Comparison of ENCODE assay signal across 18 cellular contexts in genomic region chr15:93801206-93801605, GRCh38.
A peak's percentile ranks its signal among the peaks of the same experiment; 100 is the strongest.
DNase-seq lines count a peak whose midpoint lies in the region; TF ChIP-seq lines count a peak whose summit lies in the region.
"Had no signal": no experiment of that assay in that cellular context is flagged by ENCODE, and none has a peak within 500 bp of the region (broad histone marks: within the 10 kb centered on the region; RNA-seq: fewer than 3 reads in every experiment).

No MANE protein-coding gene starts in this region.

- no peaks in the 10 kb centered on the region for H3K27me3 ChIP-seq in MG63
- H3K27me3 ChIP-seq: BE2C; BLaER1 treated with 17β-estradiol and CSF1 and Interleukin-3, amounts not matched to agents 10 nM and 100 nM had no signal

- H3K36me3 ChIP-seq in MG63: no peaks in the 10 kb centered on the region
- H3K36me3 ChIP-seq: BE2C; BLaER1 treated with 17β-estradiol and CSF1 and Interleukin-3, amounts not matched to agents 10 nM and 100 nM had no signal

- no peaks in the 10 kb centered on the region for H3K4me1 Mint-ChIP-seq in Calu3 (ENCODE audit: low read depth, unreplicated experiment)
- H3K4me1 Mint-ChIP-seq: CD8-positive, alpha-beta memory T cell had no signal

- no peak for TF ChIP-seq CTCF in epithelial cell of esophagus (IDR thresholded peaks at IDR 0.05; ENCODE audit: insufficient read depth, low read depth, low read length, missing control alignments)
- TF ChIP-seq CTCF in Calu3 (IDR thresholded peaks at IDR 0.05; ENCODE audit: unreplicated experiment): no peak

- BruUV-seq in Calu3 (replicated peaks; lab: Mats Ljungman, UMichigan): no TSS peak

- no peak overlapping the region for H3K27ac Mint-ChIP-seq in Calu3 (ENCODE audit: unreplicated experiment)
- H3K27ac Mint-ChIP-seq: CD14-positive monocyte; CD4-positive, alpha-beta T cell; GM23338 had no signal

- no peak overlapping the region for H3K4me3 Mint-ChIP-seq in Calu3 (ENCODE audit: low read depth, unreplicated experiment)
- H3K4me3 Mint-ChIP-seq: CD14-positive monocyte; CD4-positive, alpha-beta T cell; CD8-positive, alpha-beta memory T cell; GM23338; H9 had no signal

- DNase-seq in AG08395 (ENCODE audit: low spot score) (peak; percentile 4), MG63 (peak; percentile 11), epithelial cell of esophagus (ENCODE audit: low read depth) (peak; percentile 39), kidney tubule cell (ENCODE audit: low spot score) (peak; percentile 6), NCI-H2081 treated with DMSO at 0.1 percent for 48 hours (lab: John Stamatoyannopoulos, UW) (no peak), cerebellar cortex (ENCODE audit: low spot score) (no peak), Calu3 (no peak), LoVo (ENCODE audit: low spot score) (no peak)
- DNase-seq: AML-193; BE2C; CD4-positive, alpha-beta T cell; CD8-positive, alpha-beta memory T cell; DMS79 treated with DMSO at 0.1 percent for 48 hours; GF-D8 had no signal

- no peaks in the 10 kb centered on the region for H3K9me3 ChIP-seq in MG63
- H3K9me3 ChIP-seq: BE2C; BLaER1 treated with 17β-estradiol and CSF1 and Interleukin-3, amounts not matched to agents 10 nM and 100 nM had no signal

- no peaks in the 10 kb centered on the region for H3K27me3 Mint-ChIP-seq in Calu3 (ENCODE audit: unreplicated experiment)

- H3K4me3 ChIP-seq in MG63: no peak overlapping the region
- H3K4me3 ChIP-seq in epithelial cell of esophagus (ENCODE audit: low read length): no peak overlapping the region
- H3K4me3 ChIP-seq: BLaER1 treated with 17β-estradiol and CSF1 and Interleukin-3, amounts not matched to agents 10 nM and 100 nM; GM23338 had no signal

- CTCF ChIA-PET in Calu3 (lab: Charles Lee): no interaction called here

- intact Hi-C loops in Calu3 (cut with micrococcal nuclease; ENCODE audit: unreplicated experiment): no loop called here

- H3K36me3 Mint-ChIP-seq in Calu3 (ENCODE audit: insufficient read depth, unreplicated experiment): no peaks in the 10 kb centered on the region
- H3K36me3 Mint-ChIP-seq: CD14-positive monocyte had no signal

- H3K9me3 Mint-ChIP-seq in Calu3 (ENCODE audit: low read depth, unreplicated experiment): peaks cover 16% of the 10 kb centered on the region
- H3K9me3 Mint-ChIP-seq: CD4-positive, alpha-beta T cell; H9 had no signal

Comparison
In these comparisons a context has a peak if more than half of its experiments do, and no peak if none do; other contexts are left out.
1. DNase-seq: peak in AG08395 (single experiment), MG63 (single experiment), epithelial cell of esophagus (single experiment) and kidney tubule cell (single experiment); none in NCI-H2081 treated with DMSO at 0.1 percent for 48 hours (single experiment), cerebellar cortex (single experiment), Calu3 (single experiment) and LoVo (single experiment).